Comparison of ENCODE assay signal across 19 cellular contexts in the genomic region with DNA sequence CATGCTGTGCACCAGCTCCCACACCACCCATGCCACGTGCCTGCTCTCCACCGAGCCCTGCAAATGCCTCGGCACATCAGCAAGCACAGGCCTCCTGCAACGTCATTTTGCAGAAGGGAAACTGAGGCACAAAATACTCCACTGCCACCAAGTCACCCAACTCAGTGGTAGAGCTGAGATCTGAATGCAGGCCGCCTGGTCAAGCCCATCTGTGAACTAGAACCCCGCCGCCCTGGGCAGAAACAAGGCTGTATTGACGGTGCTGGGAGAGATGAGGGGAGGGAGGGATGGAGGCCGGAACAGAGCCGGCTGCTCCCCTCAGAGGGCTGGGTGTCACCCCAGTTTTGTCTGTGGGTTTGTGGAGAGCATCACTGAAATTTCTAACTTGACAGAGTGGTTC.
DNase-seq lines count a peak whose midpoint lies in the region; ATAC-seq and TF ChIP-seq lines count a peak whose summit lies in the region.
"Had no signal": no experiment of that assay in that cellular context is flagged by ENCODE, and none has a peak within 500 bp of the region (broad histone marks: within the 10 kb centered on the region; RNA-seq: fewer than 3 reads in every experiment).

No MANE protein-coding gene starts in this region.

- peak overlapping the region in 9 of 11 experiments; percentile 73 to 99 (median 89); a peak in 17 of 22 replicates for H3K4me2 ChIP-seq in BLaER1 treated with 17β-estradiol and CSF1 and Interleukin-3, amounts not matched to agents 10 nM and 100 nM

- TF ChIP-seq CTCF in RWPE1 (conservative IDR thresholded peaks at IDR 0.05; ENCODE audit: low read depth) (no peak), HFFc6 (IDR thresholded peaks at IDR 0.05) (no peak)

- intact Hi-C loops in head of caudate nucleus (cut with DNase I) (no loop called here), posterior cingulate gyrus (cut with DNase I) (no loop called here)

- H4K20me1 ChIP-seq in BLaER1 treated with 17β-estradiol and CSF1 and Interleukin-3, amounts not matched to agents 10 nM and 100 nM, result peaks cover 0 to 9% (median 0%) of the 10 kb centered on the region in 11 experiments; a peak in 3 of 22 replicates

- H3K9ac ChIP-seq in BLaER1 treated with 17β-estradiol and CSF1 and Interleukin-3, amounts not matched to agents 10 nM and 100 nM, result peak overlapping the region in 2 of 11 experiments; percentile 10 to 22; a peak in 2 of 22 replicates

- DNase-seq in RWPE1 (ENCODE audit: low spot score) (no peak), head of caudate nucleus (peak in 29 of 42 donors; percentile 0 to 45 (median 17)), posterior cingulate gyrus (peak in 7 of 10 donors; percentile 1 to 84 (median 30)), NCI-H2107 (lab: John Stamatoyannopoulos, UW) (no peak), HFFc6 (no peak)
- DNase-seq: brain microvascular endothelial cell, COR-L47, KG1, mesendoderm, NCI-H1092 treated with DMSO at 0.1 percent for 48 hours, NCI-H2171, NCI-H526 treated with DMSO at 0.1 percent for 48 hours, SIG-M5 had no signal

- H3K9me3 ChIP-seq in BLaER1 treated with 17β-estradiol and CSF1 and Interleukin-3, amounts not matched to agents 10 nM and 100 nM (replicated peaks in 1 of 11), result peaks cover under 1 to 11% (median 2%) of the 10 kb centered on the region in 11 experiments
- H3K9me3 ChIP-seq: esophagus muscularis mucosa, heart right ventricle, stomach, vagina had no signal

- no peaks in the 10 kb centered on the region for H3K27me3 ChIP-seq in BLaER1 treated with 17β-estradiol and CSF1 and Interleukin-3, amounts not matched to agents 10 nM and 100 nM
- H3K27me3 ChIP-seq: esophagus muscularis mucosa, heart right ventricle, stomach, vagina had no signal

- H3K36me3 Mint-ChIP-seq in HFFc6 (ENCODE audit: low read depth), result no peaks in the 10 kb centered on the region

- POLR2A ChIA-PET in RWPE1 (lab: Yijun Ruan, JAX; ENCODE audit: low non-redundant PET), result no interaction called here

- H3K4me1 ChIP-seq in BLaER1 treated with 17β-estradiol and CSF1 and Interleukin-3, amounts not matched to agents 10 nM and 100 nM, result peaks cover 43 to 87% (median 83%) of the 10 kb centered on the region in 10 experiments

- H3K4me3 Mint-ChIP-seq in HFFc6, result no peak overlapping the region

- peaks cover 45% of the 10 kb centered on the region for H3K27me3 Mint-ChIP-seq in HFFc6 (ENCODE audit: insufficient read depth)

- peaks cover 0 to under 1% (median 0%) of the 10 kb centered on the region in 11 experiments; a peak in 2 of 22 replicates for H3K36me3 ChIP-seq in BLaER1 treated with 17β-estradiol and CSF1 and Interleukin-3, amounts not matched to agents 10 nM and 100 nM
- H3K36me3 ChIP-seq: brain microvascular endothelial cell, esophagus muscularis mucosa, heart right ventricle, stomach, vagina had no signal

- no peak overlapping the region for H3K27ac Mint-ChIP-seq in HFFc6

- H3K9me3 Mint-ChIP-seq in HFFc6, result peaks cover 3% of the 10 kb centered on the region; the same call in 1 of the 2 replicates

- no peaks in the 10 kb centered on the region for H3K4me1 Mint-ChIP-seq in HFFc6 (ENCODE audit: low read depth)

- H3K4me3 ChIP-seq in BLaER1 treated with 17β-estradiol and CSF1 and Interleukin-3, amounts not matched to agents 10 nM and 100 nM, result no peak overlapping the region
- H3K4me3 ChIP-seq: esophagus muscularis mucosa, heart right ventricle, stomach, vagina had no signal

- CTCF ChIA-PET in RWPE1 (lab: Yijun Ruan, JAX), result no interaction called here

- no peak for ATAC-seq in GM21367 (IDR thresholded peaks at IDR 0.05; ENCODE audit: unreplicated experiment)

- H3K27ac ChIP-seq in BLaER1 treated with 17β-estradiol and CSF1 and Interleukin-3, amounts not matched to agents 10 nM and 100 nM, result peak overlapping the region in 1 of 11 experiments; percentile 49; a peak in 1 of 22 replicates
- peak overlapping the region; percentile 21 for H3K27ac ChIP-seq in RWPE1
- H3K27ac ChIP-seq: brain microvascular endothelial cell, vagina had no signal

Comparison
In these comparisons a context has a peak if more than half of its experiments do, and no peak if none do; other contexts are left out.
1. DNase-seq: peak in head of caudate nucleus (29 of 42) and posterior cingulate gyrus (7 of 10); none in RWPE1 (single experiment), NCI-H2107 (single experiment) and HFFc6 (single experiment).